21 cellular contexts compared by ENCODE assay signal in genomic region chr10:6823770-6824169, GRCh38.
"Had no signal": no experiment of that assay in that cellular context is flagged by ENCODE, and none has a peak within 500 bp of the region (broad histone marks: within the 10 kb centered on the region; RNA-seq: fewer than 3 reads in every experiment).

No MANE protein-coding gene starts in this region.

- H3K4me1 Mint-ChIP-seq: naive thymus-derived CD8-positive, alpha-beta T cell; stimulated activated memory B cell treated with anti-CD40 and anti-IgM and Interleukin-4, amounts not matched to agents 10 μg/mL and 1 μg/mL and 100 μg/mL, for 72 hours had no signal

- H3K4me1 ChIP-seq: heart right ventricle, psoas muscle, right lobe of liver, tibial artery, upper lobe of left lung, uterus had no signal

- H3K4me3 Mint-ChIP-seq: naive thymus-derived CD8-positive, alpha-beta T cell; stimulated activated memory B cell treated with anti-CD40 and anti-IgM and Interleukin-4, amounts not matched to agents 10 μg/mL and 1 μg/mL and 100 μg/mL, for 72 hours; stimulated activated naive CD8-positive, alpha-beta T cell treated with anti-CD3 and anti-CD28 coated beads, Interleukin-15, Interleukin-2, amounts not matched to agents 100 ng/mL and 50 ng/mL, for 24 hours had no signal

- H3K9me3 Mint-ChIP-seq: naive thymus-derived CD8-positive, alpha-beta T cell; stimulated activated memory B cell treated with anti-CD40 and anti-IgM and Interleukin-4, amounts not matched to agents 10 μg/mL and 1 μg/mL and 100 μg/mL, for 72 hours; stimulated activated naive CD8-positive, alpha-beta T cell treated with anti-CD3 and anti-CD28 coated beads, Interleukin-15, Interleukin-2, amounts not matched to agents 100 ng/mL and 50 ng/mL, for 24 hours had no signal

- H3K27ac ChIP-seq: heart right ventricle, neutrophil, psoas muscle, right lobe of liver, tibial artery, upper lobe of left lung, uterus had no signal

- H3K36me3 ChIP-seq: heart right ventricle, neutrophil, right lobe of liver, tibial artery, upper lobe of left lung, uterus had no signal

- H3K9me3 ChIP-seq: heart right ventricle, mucosa of descending colon, neutrophil, psoas muscle, right lobe of liver, tibial artery, upper lobe of left lung, uterus had no signal

- ATAC-seq: heart right ventricle; mucosa of descending colon; naive thymus-derived CD8-positive, alpha-beta T cell; psoas muscle; right lobe of liver; stimulated activated memory B cell treated with anti-CD40 and anti-IgM and Interleukin-4, amounts not matched to agents 10 μg/mL and 1 μg/mL and 100 μg/mL, for 72 hours had no signal

- H3K36me3 Mint-ChIP-seq: naive thymus-derived CD8-positive, alpha-beta T cell; stimulated activated memory B cell treated with anti-CD40 and anti-IgM and Interleukin-4, amounts not matched to agents 10 μg/mL and 1 μg/mL and 100 μg/mL, for 72 hours had no signal

- H3K27ac Mint-ChIP-seq: naive thymus-derived CD8-positive, alpha-beta T cell; stimulated activated memory B cell treated with anti-CD40 and anti-IgM and Interleukin-4, amounts not matched to agents 10 μg/mL and 1 μg/mL and 100 μg/mL, for 72 hours; stimulated activated naive CD8-positive, alpha-beta T cell treated with anti-CD3 and anti-CD28 coated beads, Interleukin-15, Interleukin-2, amounts not matched to agents 100 ng/mL and 50 ng/mL, for 24 hours had no signal

- H3K4me3 ChIP-seq: heart right ventricle, mucosa of descending colon, psoas muscle, right lobe of liver, tibial artery, upper lobe of left lung, uterus had no signal

- FAIRE-seq: frontal cortex, islet of Langerhans had no signal

- H3K27me3 ChIP-seq: right lobe of liver, tibial artery, upper lobe of left lung, uterus had no signal

- DNase-seq: effector memory CD4-positive, alpha-beta T cell; erythroblast; heart right ventricle; hypothalamus; kidney glomerular epithelial cell; mucosa of descending colon; naive thymus-derived CD8-positive, alpha-beta T cell; psoas muscle; retina; right lobe of liver; stimulated activated CD4-positive, alpha-beta T cell treated with anti-CD3 and anti-CD28 coated beads, Interleukin-15, amount 100 ng/mL, for 24 hours; stimulated activated CD4-positive, alpha-beta T cell treated with anti-CD3 and anti-CD28 coated beads, Interleukin-1b, Interleukin-23, amount 100 ng/mL, for 48 hours; stimulated activated CD4-positive, alpha-beta T cell treated with anti-CD3 and anti-CD28 coated beads, Interleukin-4, amount 100 ng/mL, for 24 hours; tibial artery; upper lobe of left lung; uterus had no signal
